ENCODE assay signal across 7 cellular contexts in the genomic region with DNA sequence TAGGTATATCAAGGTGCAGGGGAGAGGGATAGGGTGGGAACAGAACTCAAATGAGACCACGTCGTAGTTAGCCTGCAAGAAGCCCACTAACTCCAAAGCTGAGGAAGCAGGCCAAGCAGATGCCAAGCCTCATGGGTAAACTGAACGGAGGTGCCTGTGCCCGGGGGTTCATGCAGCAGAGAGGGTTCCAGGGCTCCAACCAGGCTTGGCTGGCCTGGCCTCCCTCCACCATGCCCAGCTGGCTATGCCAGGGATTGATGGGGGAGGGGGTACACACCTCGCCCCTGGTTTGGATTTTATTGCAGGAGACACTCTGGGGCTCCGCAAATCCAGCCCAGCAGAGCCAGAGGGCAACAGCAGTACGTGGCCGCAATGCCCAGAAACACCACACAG. TPM values are rescaled to one million over a fixed set of nuclear protein-coding genes. Genes with fewer than 3 reads are reported as not detected.
A peak's percentile ranks its signal among the peaks of the same experiment; 100 is the strongest.
DNase-seq lines count a peak whose midpoint lies in the region; ATAC-seq and TF ChIP-seq lines count a peak whose summit lies in the region.
"Had no signal": no experiment of that assay in that cellular context is flagged by ENCODE, and none has a peak within 500 bp of the region (broad histone marks: within the 10 kb centered on the region; RNA-seq: fewer than 3 reads in every experiment).

No MANE protein-coding gene starts in this region.

- H3K4me3 ChIP-seq in HCT116 (replicated peaks in 1 of 2; ENCODE audit: low read depth in 1 of 2, low read length in 2 of 2) (peak overlapping the region in 1 of 2 experiments; percentile 33; a peak in 1 of 4 replicates), colonic mucosa (no peak overlapping the region), osteoblast (ENCODE audit: insufficient read depth, low read length) (no peak overlapping the region)

- intact Hi-C loops in HCT116 (cut with micrococcal nuclease) (loop anchor here (10.0 kb wide), 1 partner anchor 197 kb away; a partner anchor contains a TSS), colonic mucosa (cut with DNase I) (no loop called here)

- no peaks in the 10 kb centered on the region for H3K9me3 ChIP-seq in HCT116 (ENCODE audit: control insufficient read depth in 1 of 2, insufficient read depth in 1 of 2, low read depth in 1 of 2, low read length in 2 of 2)
- H3K9me3 ChIP-seq in colonic mucosa: no peaks in the 10 kb centered on the region
- H3K9me3 ChIP-seq in osteoblast (ENCODE audit: low read depth, low read length): no peaks in the 10 kb centered on the region

- H3K4me1 ChIP-seq in HCT116 (ENCODE audit: control insufficient read depth in 1 of 2, insufficient read depth in 2 of 2, low read length in 2 of 2) (peaks cover 71 to 96% of the 10 kb centered on the region in 2 experiments), colonic mucosa (peaks cover 6% of the 10 kb centered on the region), osteoblast (ENCODE audit: insufficient read depth, low read length) (peaks cover 68% of the 10 kb centered on the region)

- no peaks in the 10 kb centered on the region for H3K9me2 ChIP-seq in HCT116 (ENCODE audit: insufficient read depth)

- H4K20me1 ChIP-seq in HCT116 (ENCODE audit: insufficient read depth) (no peaks in the 10 kb centered on the region; the same call in 1 of the 2 replicates), osteoblast (ENCODE audit: insufficient read depth, low read length) (peaks cover 35% of the 10 kb centered on the region)

- H3K27me3 ChIP-seq in HCT116 (ENCODE audit: insufficient read depth, low read length) (no peaks in the 10 kb centered on the region), colonic mucosa (no peaks in the 10 kb centered on the region), osteoblast (ENCODE audit: insufficient read depth, low read length) (no peaks in the 10 kb centered on the region)

- RAD21 ChIA-PET in HCT116 (lab: Charles Lee; ENCODE audit: low non-redundant PET in 1 of 2, low total read pairs in 2 of 2, uncharacterized antibody in 2 of 2, unreplicated experiment in 2 of 2): interaction anchor here in 1 of 2 experiments (0.7 to 1.8 kb wide), 2 partner anchors 27 to 40 kb away, joined by 3 to 7 read pairs; a partner anchor contains a TSS

- no peak for DNase-seq in HCT116 (ENCODE audit: low read depth, low spot score)
- DNase-seq in colonic mucosa: no peak
- no peak for DNase-seq in osteoblast (ENCODE audit: insufficient read length, low spot score, missing footprints)
- DNase-seq in SHP77 treated with DMSO at 0.1 percent for 48 hours (lab: John Stamatoyannopoulos, UW): no peak
- DNase-seq: activated CD8-positive, alpha-beta memory T cell treated with anti-CD3 and anti-CD28 coated beads, Interleukin-2, amount 50 U/mL, for 4 hours had no signal

- no peak for TF ChIP-seq POLR2A in HCT116 (IDR thresholded peaks at IDR 0.05; ENCODE audit: borderline replicate concordance, extremely low read depth, insufficient read depth, insufficient read length)

- H3K4me2 ChIP-seq in HCT116 (ENCODE audit: low read length) (peak overlapping the region; percentile 75), osteoblast (ENCODE audit: insufficient read depth, low read length) (peak overlapping the region; percentile 58)

- no TSS peak for BruUV-seq in HCT116 (replicated peaks; lab: Mats Ljungman, UMichigan)

- CTCF ChIA-PET in HCT116 (lab: Charles Lee): interaction anchor here (0.9 to 3.5 kb wide), 5 partner anchors 9 to 27 kb away, joined by 3 to 13 read pairs (median 4); a partner anchor contains a TSS

- H3K36me3 ChIP-seq in HCT116 (ENCODE audit: control insufficient read depth in 1 of 2, insufficient read depth in 2 of 2, low read length in 2 of 2) (no peaks in the 10 kb centered on the region; a peak in 1 of 4 replicates), colonic mucosa (no peaks in the 10 kb centered on the region), osteoblast (ENCODE audit: insufficient read depth, low read length) (peaks cover 7% of the 10 kb centered on the region)

- H2AFZ ChIP-seq in HCT116 (ENCODE audit: low read depth, low read length, poor library complexity, severe bottlenecking): no peak overlapping the region
- H2AFZ ChIP-seq in osteoblast (ENCODE audit: low read length): no peak overlapping the region

- TF ChIP-seq CTCF in HCT116 (IDR thresholded peaks at IDR 0.05 in 2 of 3, conservative IDR thresholded peaks at IDR 0.05 in 1 of 3; ENCODE audit: borderline replicate concordance in 1 of 3, insufficient read depth in 1 of 3, low read depth in 2 of 3, low read length in 2 of 3): no peak
- no peak for TF ChIP-seq CTCF in colonic mucosa (IDR thresholded peaks at IDR 0.05)
- TF ChIP-seq CTCF in osteoblast (IDR thresholded peaks at IDR 0.05; ENCODE audit: extremely low read depth, low read depth, low read length): no peak

- H3K79me2 ChIP-seq in HCT116 (ENCODE audit: insufficient read depth, low read length) (peaks cover 100% of the 10 kb centered on the region), osteoblast (ENCODE audit: insufficient read depth, low read length) (peaks cover 89% of the 10 kb centered on the region)

- ATAC-seq in HCT116 (no peak; the same call in 1 of the 2 replicates), GM18511 (IDR thresholded peaks at IDR 0.05; ENCODE audit: unreplicated experiment) (no peak), GM18873 (IDR thresholded peaks at IDR 0.05; ENCODE audit: low FRiP score, unreplicated experiment) (no peak)

- H3K9ac ChIP-seq in HCT116 (ENCODE audit: low read length): peak overlapping the region; percentile 59
- H3K9ac ChIP-seq in colonic mucosa (ENCODE audit: low read depth in 2 of 2, low read length in 2 of 2): no peak overlapping the region

- H3K27ac ChIP-seq in HCT116 (ENCODE audit: low read depth, low read length) (peak overlapping the region; percentile 76), colonic mucosa (peak overlapping the region; percentile 34), osteoblast (ENCODE audit: low read depth, low read length) (peak overlapping the region; percentile 86)

- TF ChIP-seq RAD21 in HCT116 (IDR thresholded peaks at IDR 0.05; ENCODE audit: low read depth): no peak

- POLR2A ChIA-PET in HCT116 (lab: Charles Lee): interaction anchor here (1.0 to 6.9 kb wide), 5 partner anchors 10 to 53 kb away, joined by 4 to 46 read pairs (median 5); a partner anchor contains a TSS

TF ChIP-seq in HCT116, 20 proteins besides CTCF, POLR2A, EP300 and RAD21:
- no peak for TF ChIP-seq ZFX (IDR thresholded peaks at IDR 0.05)
TF ChIP-seq in HCT116: peak in this region for 0.

RNA-seq across cellular contexts. Expression of a gene that starts 27.3 kb away (rescaled TPM):
- total RNA-seq in HCT116 (2021; ENCODE audit: unreplicated experiment) (211 TPM), colonic mucosa (100 to 1,000 TPM; 133 to 142 TPM), osteoblast (41.6 and 46.3 TPM in 2 replicates)
- 161 and 178 TPM in 2 replicates for polyA plus RNA-seq in HCT116 (2012)

RNA-seq across cellular contexts. Expression of a gene that starts 37.3 kb away (rescaled TPM):
- total RNA-seq in HCT116 (2021; ENCODE audit: unreplicated experiment) (4,123 TPM), colonic mucosa (1,000 to 10,000 TPM; 1,834 to 2,096 TPM), osteoblast (2,042 and 2,075 TPM in 2 replicates)
- polyA plus RNA-seq in HCT116 (2012): 6,734 and 7,674 TPM in 2 replicates

RNA-seq across cellular contexts. Expression of a gene that starts 43.7 kb away (rescaled TPM):
- total RNA-seq in HCT116 (2021; ENCODE audit: unreplicated experiment): 184 TPM
- polyA plus RNA-seq in HCT116 (2012): 94.9 and 100 TPM in 2 replicates
- 100 to 1,000 TPM in 1 of 2 donors, 10 to 100 TPM in 1; 53.4 to 144 TPM for total RNA-seq in colonic mucosa
- 103 and 143 TPM in 2 replicates for total RNA-seq in osteoblast

RNA-seq across cellular contexts. Expression of a gene that starts 53.5 kb away (rescaled TPM):
- 2,248 TPM for total RNA-seq in HCT116 (2021; ENCODE audit: unreplicated experiment)
- 37.9 and 41.5 TPM in 2 replicates for polyA plus RNA-seq in HCT116 (2012)
- total RNA-seq in colonic mucosa: 1,000 to 10,000 TPM; 2,653 to 6,886 TPM
- total RNA-seq in osteoblast: under 0.01 TPM in 2 replicates

RNA-seq across cellular contexts. Expression of a gene that starts 54.8 kb away (rescaled TPM):
- total RNA-seq in HCT116 (2021; ENCODE audit: unreplicated experiment) (2,323 TPM), colonic mucosa (1,000 to 10,000 TPM; 1,555 to 3,531 TPM), osteoblast (under 0.01 TPM in 2 replicates)
- polyA plus RNA-seq in HCT116 (2012): 25.9 and 42.2 TPM in 2 replicates

Comparison
In these comparisons a context has a peak if more than half of its experiments do, and no peak if none do; other contexts are left out.
1. H3K27ac ChIP-seq: peak in every context shown above with its lines; median percentile 86 in osteoblast; 76 in HCT116; 34 in colonic mucosa.